Comparison of ENCODE assay signal across 8 cellular contexts in genomic region chr10:75431180-75432111, GRCh38. TPM values are rescaled to one million over a fixed set of nuclear protein-coding genes. Genes with fewer than 3 reads are reported as not detected.
DNase-seq lines count a peak whose midpoint lies in the region; TF ChIP-seq lines count a peak whose summit lies in the region.

Gene LRMDA (plus strand): TSS chr10:75431624.

- H3K4me3 ChIP-seq in lower leg skin (ENCODE audit: low read depth, poor library complexity, severe bottlenecking): peak within 1 kb of the TSS; percentile 35

- intact Hi-C loops in lower leg skin (cut with DNase I; ENCODE audit: low total_unique reads): no loop called here

- in situ Hi-C loops in KBM-7 (cut with MboI; ENCODE audit: low pct_unique_long_range_greater_than_20kb, low sequenced_read_pairs): no loop called here

- no peak for TF ChIP-seq CTCF in lower leg skin (IDR thresholded peaks at IDR 0.05)

- no peak for TF ChIP-seq POLR2A in lower leg skin (IDR thresholded peaks at IDR 0.05)

- DNase-seq in Daoy (ENCODE audit: low read depth) (peak; percentile 34), KBM-7 (peak; percentile 49), lower leg skin (ENCODE audit: low spot score in 2 of 2) (peak in 1 of 2 donors; percentile 91), inferior parietal cortex (ENCODE audit: extremely low spot score) (no peak), NCI-H187 (lab: John Stamatoyannopoulos, UW) (no peak)
- DNase-seq in stimulated activated naive CD4-positive, alpha-beta T cell (lab: John Stamatoyannopoulos, UW): no peak

- peak within 1 kb of the TSS; percentile 69 for H3K27ac ChIP-seq in cingulate gyrus (ENCODE audit: low read depth, low read length)
- H3K27ac ChIP-seq in temporal lobe (ENCODE audit: low read depth, low read length): peak within 1 kb of the TSS; percentile 44

- 15 to 20% methylated on average over 33 to 34 of the region's 82 CpGs for WGBS in lower leg skin, 2 donors

RNA-seq across cellular contexts. Expression of gene LRMDA, which starts in this region (rescaled TPM):
- 1.6 TPM in 1 of 2 replicates, not detected in the other for total RNA-seq in Daoy (2014; rRNA removed; shearing (Covaris generic))
- total RNA-seq in lower leg skin: 1 to 10 TPM in 3 of 4 donors, under 1 TPM in 1; 0.76 to 6.4 (median 1.3) TPM
- total RNA-seq in temporal lobe: 1.2 TPM

Comparison
In these comparisons a context has a peak if more than half of its experiments do, and no peak if none do; other contexts are left out.
1. DNase-seq: peak in Daoy (single experiment) and KBM-7 (single experiment); none in inferior parietal cortex (single experiment), stimulated activated naive CD4-positive, alpha-beta T cell (0 of 6) and NCI-H187 (0 of 2).